22 cellular contexts compared by ENCODE assay signal in the genomic region with DNA sequence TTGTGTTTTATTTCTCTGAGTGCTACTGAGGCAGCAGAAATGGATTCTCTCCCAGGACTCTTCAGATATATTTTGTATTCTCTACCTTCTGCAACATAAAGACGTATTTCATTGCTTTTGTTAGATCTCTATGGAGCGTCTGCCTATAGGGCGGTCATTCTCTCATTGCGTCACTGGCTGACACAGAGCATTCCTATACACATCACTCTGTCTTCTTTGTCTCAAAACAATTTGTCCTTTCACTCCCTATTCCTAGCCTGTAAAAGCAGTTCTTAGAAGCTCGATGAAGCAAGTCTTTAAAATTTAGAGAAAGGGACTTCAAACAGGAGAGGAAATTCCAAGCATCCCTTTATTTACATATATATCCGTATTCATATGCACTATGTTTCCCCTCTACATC.
"Had no signal": no experiment of that assay in that cellular context is flagged by ENCODE, and none has a peak within 500 bp of the region (broad histone marks: within the 10 kb centered on the region; RNA-seq: fewer than 3 reads in every experiment).

No MANE protein-coding gene starts in this region.

- H3K4me1 Mint-ChIP-seq: activated CD4-positive, alpha-beta memory T cell treated with anti-CD3 and anti-CD28 coated beads, Interleukin-2, amount 10 ng/mL, durations not matched to agents 7 days and 5 days; activated CD4-positive, alpha-beta T cell treated with anti-CD3 and anti-CD28 coated beads, Interleukin-2, amount 10 ng/mL, durations not matched to agents 24 days and 14 days; activated naive CD4-positive, alpha-beta T cell treated with anti-CD3 and anti-CD28 coated beads, Interleukin-2, amount 10 ng/mL, durations not matched to agents 7 days and 5 days; naive thymus-derived CD4-positive, alpha-beta T cell had no signal

- DNase-seq: activated CD4-positive, alpha-beta memory T cell treated with anti-CD3 and anti-CD28 coated beads, Interleukin-2, amount 10 ng/mL, durations not matched to agents 7 days and 5 days; activated CD4-positive, alpha-beta T cell treated with anti-CD3 and anti-CD28 coated beads, Interleukin-2, amount 10 ng/mL, durations not matched to agents 24 days and 14 days; activated effector memory CD4-positive, alpha-beta T cell treated with Interleukin-2 at 50 U/mL for 16 hours; activated naive CD4-positive, alpha-beta T cell treated with anti-CD3 and anti-CD28 coated beads, Interleukin-2, amount 10 ng/mL, durations not matched to agents 7 days and 5 days; activated T-cell treated with anti-CD3 and anti-CD28 coated beads, Interleukin-2, amount 50 U/mL, for 72 hours; body of pancreas; dorsolateral prefrontal cortex; effector memory CD8-positive, alpha-beta T cell; heart right ventricle; naive thymus-derived CD4-positive, alpha-beta T cell; ovary; right cardiac atrium; stimulated activated CD4-positive, alpha-beta T cell treated with anti-CD3 and anti-CD28 coated beads, Interleukin-12 subunit alpha, Interleukin-12 subunit beta, amount 100 ng/mL, for 4 hours; stimulated activated CD4-positive, alpha-beta T cell treated with anti-CD3 and anti-CD28 coated beads, Interleukin-4, amount 100 ng/mL, for 4 hours; stimulated activated naive CD8-positive, alpha-beta T cell treated with anti-CD3 and anti-CD28 coated beads, Interleukin-15, Interleukin-2, amounts not matched to agents 100 U/mL and 50 U/mL, for 24 hours; T1000; upper lobe of right lung had no signal

- H3K4me3 Mint-ChIP-seq: activated CD4-positive, alpha-beta memory T cell treated with anti-CD3 and anti-CD28 coated beads, Interleukin-2, amount 10 ng/mL, durations not matched to agents 7 days and 5 days; activated CD4-positive, alpha-beta T cell treated with anti-CD3 and anti-CD28 coated beads, Interleukin-2, amount 10 ng/mL, durations not matched to agents 24 days and 14 days; activated naive CD4-positive, alpha-beta T cell treated with anti-CD3 and anti-CD28 coated beads, Interleukin-2, amount 10 ng/mL, durations not matched to agents 7 days and 5 days; activated T-cell treated with anti-CD3 and anti-CD28 coated beads, Interleukin-2, amount 50 U/mL, for 72 hours; effector memory CD8-positive, alpha-beta T cell; naive thymus-derived CD4-positive, alpha-beta T cell; T-helper 1 cell treated with Interleukin-12 subunit alpha and Interleukin-12 subunit beta and Interleukin-4 antibody, amounts not matched to agents 30 μg/mL and 1 μg/mL, for 36 hours had no signal

- H3K9me3 Mint-ChIP-seq: activated CD4-positive, alpha-beta memory T cell treated with anti-CD3 and anti-CD28 coated beads, Interleukin-2, amount 10 ng/mL, durations not matched to agents 7 days and 5 days; activated CD4-positive, alpha-beta T cell treated with anti-CD3 and anti-CD28 coated beads, Interleukin-2, amount 10 ng/mL, durations not matched to agents 24 days and 14 days; activated naive CD4-positive, alpha-beta T cell treated with anti-CD3 and anti-CD28 coated beads, Interleukin-2, amount 10 ng/mL, durations not matched to agents 7 days and 5 days; activated T-cell treated with anti-CD3 and anti-CD28 coated beads, Interleukin-2, amount 50 U/mL, for 72 hours; effector memory CD8-positive, alpha-beta T cell; naive thymus-derived CD4-positive, alpha-beta T cell; T-helper 1 cell treated with Interleukin-12 subunit alpha and Interleukin-12 subunit beta and Interleukin-4 antibody, amounts not matched to agents 30 μg/mL and 1 μg/mL, for 36 hours had no signal

- H3K36me3 Mint-ChIP-seq: activated naive CD4-positive, alpha-beta T cell treated with anti-CD3 and anti-CD28 coated beads, Interleukin-2, amount 10 ng/mL, durations not matched to agents 7 days and 5 days; naive thymus-derived CD4-positive, alpha-beta T cell had no signal

- H3K27ac ChIP-seq: body of pancreas, dorsolateral prefrontal cortex, esophagus muscularis mucosa, heart right ventricle, neutrophil, ovary, upper lobe of right lung had no signal

- H3K36me3 ChIP-seq: esophagus muscularis mucosa, neutrophil, ovary, upper lobe of right lung had no signal

- H3K27ac Mint-ChIP-seq: activated CD4-positive, alpha-beta memory T cell treated with anti-CD3 and anti-CD28 coated beads, Interleukin-2, amount 10 ng/mL, durations not matched to agents 7 days and 5 days; activated CD4-positive, alpha-beta T cell treated with anti-CD3 and anti-CD28 coated beads, Interleukin-2, amount 10 ng/mL, durations not matched to agents 24 days and 14 days; activated naive CD4-positive, alpha-beta T cell treated with anti-CD3 and anti-CD28 coated beads, Interleukin-2, amount 10 ng/mL, durations not matched to agents 7 days and 5 days; activated T-cell treated with anti-CD3 and anti-CD28 coated beads, Interleukin-2, amount 50 U/mL, for 72 hours; effector memory CD8-positive, alpha-beta T cell; naive thymus-derived CD4-positive, alpha-beta T cell; T-helper 1 cell treated with Interleukin-12 subunit alpha and Interleukin-12 subunit beta and Interleukin-4 antibody, amounts not matched to agents 30 μg/mL and 1 μg/mL, for 36 hours had no signal

- H3K27me3 ChIP-seq: body of pancreas, dorsolateral prefrontal cortex, esophagus muscularis mucosa, heart right ventricle, neutrophil, ovary, upper lobe of right lung had no signal

- H3K4me1 ChIP-seq: body of pancreas, upper lobe of right lung had no signal

- ATAC-seq: activated T-cell treated with anti-CD3 and anti-CD28 coated beads, Interleukin-2, amount 50 U/mL, for 72 hours; body of pancreas; effector memory CD8-positive, alpha-beta T cell; heart right ventricle; left lobe of liver; naive thymus-derived CD4-positive, alpha-beta T cell; right cardiac atrium; stimulated activated naive CD8-positive, alpha-beta T cell treated with anti-CD3 and anti-CD28 coated beads, Interleukin-15, Interleukin-2, amounts not matched to agents 100 U/mL and 50 U/mL, for 24 hours; upper lobe of right lung had no signal

- H3K4me3 ChIP-seq: body of pancreas, dorsolateral prefrontal cortex, esophagus muscularis mucosa, heart right ventricle, lung, ovary, upper lobe of right lung had no signal

- H3K9me3 ChIP-seq: body of pancreas, esophagus muscularis mucosa, heart right ventricle, neutrophil, ovary, upper lobe of right lung had no signal
